7 cellular contexts compared by ENCODE assay signal in genomic region chr20:25000268-25000801, GRCh38. TPM values are rescaled to one million over a fixed set of nuclear protein-coding genes. Genes with fewer than 3 reads are reported as not detected.
A peak's percentile ranks its signal among the peaks of the same experiment; 100 is the strongest.
DNase-seq lines count a peak whose midpoint lies in the region; ATAC-seq and TF ChIP-seq lines count a peak whose summit lies in the region.

No MANE protein-coding gene starts in this region.

- BruUV-seq in HCT116 (replicated peaks; lab: Mats Ljungman, UMichigan): no TSS peak

- H3K9me2 ChIP-seq in HCT116 (ENCODE audit: insufficient read depth): no peaks in the 10 kb centered on the region

- no peak overlapping the region for H2AFZ ChIP-seq in HCT116 (ENCODE audit: low read depth, low read length, poor library complexity, severe bottlenecking)

- POLR2A ChIA-PET in HCT116 (lab: Charles Lee): no interaction called here

- no peak for TF ChIP-seq RAD21 in HCT116 (IDR thresholded peaks at IDR 0.05; ENCODE audit: low read depth)

- no peak overlapping the region for H3K4me2 ChIP-seq in HCT116 (ENCODE audit: low read length)

- no peaks in the 10 kb centered on the region for H4K20me1 ChIP-seq in HCT116 (ENCODE audit: insufficient read depth)

- no peaks in the 10 kb centered on the region for H3K9me3 ChIP-seq in HCT116 (ENCODE audit: control insufficient read depth in 1 of 2, insufficient read depth in 1 of 2, low read depth in 1 of 2, low read length in 2 of 2)
- H3K9me3 ChIP-seq in SJSA1 (replicated peaks): no peaks in the 10 kb centered on the region
- H3K9me3 ChIP-seq in cardiac muscle cell (ENCODE audit: low read depth): no peaks in the 10 kb centered on the region
- H3K9me3 ChIP-seq in stomach smooth muscle (ENCODE audit: control insufficient read depth in 2 of 2, low read length in 2 of 2): no peaks in the 10 kb centered on the region

- no peak overlapping the region for H3K9ac ChIP-seq in HCT116 (ENCODE audit: low read length)
- H3K9ac ChIP-seq in stomach smooth muscle (ENCODE audit: low read length in 2 of 2): no peak overlapping the region

- RAD21 ChIA-PET in HCT116 (lab: Charles Lee; ENCODE audit: low non-redundant PET in 1 of 2, low total read pairs in 2 of 2, uncharacterized antibody in 2 of 2, unreplicated experiment in 2 of 2): no interaction called here

- CTCF ChIA-PET in HCT116 (lab: Charles Lee): no interaction called here

- peaks cover 0 to 7% of the 10 kb centered on the region in 2 experiments; a peak in 1 of 4 replicates for H3K4me1 ChIP-seq in HCT116 (ENCODE audit: control insufficient read depth in 1 of 2, insufficient read depth in 2 of 2, low read length in 2 of 2)
- H3K4me1 ChIP-seq in SJSA1 (replicated peaks): peaks cover 11% of the 10 kb centered on the region
- H3K4me1 ChIP-seq in cardiac muscle cell (ENCODE audit: low read depth): no peaks in the 10 kb centered on the region
- peaks cover 56% of the 10 kb centered on the region for H3K4me1 ChIP-seq in stomach smooth muscle (ENCODE audit: control insufficient read depth, insufficient read depth, low read length)

- H3K4me3 ChIP-seq in HCT116 (replicated peaks in 1 of 2; ENCODE audit: low read depth in 1 of 2, low read length in 2 of 2) (no peak overlapping the region), SJSA1 (no peak overlapping the region), cardiac muscle cell (no peak overlapping the region), stomach smooth muscle (ENCODE audit: low read length in 2 of 2) (no peak overlapping the region)

- ATAC-seq in HCT116: peak; percentile 55; the same call in 1 of the 2 replicates
- ATAC-seq in GM19035 (IDR thresholded peaks at IDR 0.05; ENCODE audit: unreplicated experiment): no peak

- TF ChIP-seq CTCF in HCT116 (IDR thresholded peaks at IDR 0.05 in 2 of 3, conservative IDR thresholded peaks at IDR 0.05 in 1 of 3; ENCODE audit: borderline replicate concordance in 1 of 3, insufficient read depth in 1 of 3, low read depth in 2 of 3, low read length in 2 of 3): no peak
- peak; percentile 3 for TF ChIP-seq CTCF in cardiac muscle cell (IDR thresholded peaks at IDR 0.05; ENCODE audit: low read depth, low read length)

- DNase-seq in HCT116 (ENCODE audit: low read depth, low spot score) (no peak), SJSA1 (ENCODE audit: low read depth in 1 of 2, low spot score in 2 of 2) (peak; percentile 41 to 47), cardiac muscle cell (ENCODE audit: low read depth in 1 of 2, low spot score in 1 of 2) (peak in 1 of 2 donors; percentile 88), cortex of kidney (lab: John Stamatoyannopoulos, UW) (no peak), NCI-H2107 treated with DMSO at 0.1 percent for 48 hours (lab: John Stamatoyannopoulos, UW; ENCODE audit: unreplicated experiment) (no peak)

- H3K79me2 ChIP-seq in HCT116 (ENCODE audit: insufficient read depth, low read length): no peaks in the 10 kb centered on the region

- no peak for TF ChIP-seq POLR2A in HCT116 (IDR thresholded peaks at IDR 0.05; ENCODE audit: borderline replicate concordance, extremely low read depth, insufficient read depth, insufficient read length)

- H3K36me3 ChIP-seq in HCT116 (ENCODE audit: control insufficient read depth in 1 of 2, insufficient read depth in 2 of 2, low read length in 2 of 2) (no peaks in the 10 kb centered on the region), SJSA1 (no peaks in the 10 kb centered on the region), cardiac muscle cell (no peaks in the 10 kb centered on the region), stomach smooth muscle (ENCODE audit: control insufficient read depth in 2 of 2, insufficient read depth in 2 of 2, low read length in 2 of 2) (no peaks in the 10 kb centered on the region)

- intact Hi-C loops in HCT116 (cut with micrococcal nuclease): no loop called here

- H3K27me3 ChIP-seq in HCT116 (ENCODE audit: insufficient read depth, low read length) (peaks cover 16% of the 10 kb centered on the region; the same call in 1 of the 2 replicates), SJSA1 (replicated peaks) (no peaks in the 10 kb centered on the region), cardiac muscle cell (peaks cover 42% of the 10 kb centered on the region), stomach smooth muscle (ENCODE audit: control insufficient read depth in 1 of 2, insufficient read depth in 2 of 2, low read length in 2 of 2) (no peaks in the 10 kb centered on the region)

- H3K27ac ChIP-seq in HCT116 (ENCODE audit: low read depth, low read length): no peak overlapping the region
- no peak overlapping the region for H3K27ac ChIP-seq in SJSA1
- no peak overlapping the region for H3K27ac ChIP-seq in cardiac muscle cell
- H3K27ac ChIP-seq in stomach smooth muscle (ENCODE audit: low read length): peak overlapping the region; percentile 78

TF ChIP-seq in HCT116, 20 proteins besides CTCF, POLR2A, EP300 and RAD21:
- no peak for TF ChIP-seq REST (IDR thresholded peaks at IDR 0.05; ENCODE audit: low read depth)
- TF ChIP-seq SIN3A (IDR thresholded peaks at IDR 0.05; ENCODE audit: low read depth): no peak
- TF ChIP-seq SP1 (IDR thresholded peaks at IDR 0.05; ENCODE audit: low read depth): no peak
- peak; percentile 30; the same call in 1 of the 2 replicates for TF ChIP-seq MAX (IDR thresholded peaks at IDR 0.05)
- no peak for TF ChIP-seq ATF3 (IDR thresholded peaks at IDR 0.05)

RNA-seq across cellular contexts. Expression of gene APMAP, which starts 7.8 kb away (rescaled TPM):
- total RNA-seq in HCT116 (2021; ENCODE audit: unreplicated experiment) (82.7 TPM), cardiac muscle cell (50.4 and 60.6 TPM in 2 replicates)
- 71.6 and 86.6 TPM in 2 replicates for polyA plus RNA-seq in HCT116 (2012)
- 163 and 167 TPM in 2 replicates for total RNA-seq in SJSA1 (2014; rRNA removed; shearing (Covaris generic))
- polyA plus RNA-seq in cardiac muscle cell: 81.2 and 90.2 TPM in 2 replicates

RNA-seq across cellular contexts. Expression of gene CST7, which starts 51.3 kb away (rescaled TPM):
- total RNA-seq in HCT116 (2021; ENCODE audit: unreplicated experiment): not detected
- polyA plus RNA-seq in HCT116 (2012): not detected in 2 replicates
- total RNA-seq in SJSA1 (2014; rRNA removed; shearing (Covaris generic)): not detected in 2 replicates
- not detected in 2 replicates for total RNA-seq in cardiac muscle cell
- 0.20 TPM in 1 of 2 replicates, not detected in the other for polyA plus RNA-seq in cardiac muscle cell

RNA-seq across cellular contexts. Expression of gene ACSS1, which starts 57.6 kb away (rescaled TPM):
- 0.27 TPM for total RNA-seq in HCT116 (2021; ENCODE audit: unreplicated experiment)
- polyA plus RNA-seq in HCT116 (2012): not detected in 2 replicates
- 3.8 and 4.9 TPM in 2 replicates for total RNA-seq in SJSA1 (2014; rRNA removed; shearing (Covaris generic))
- not detected in 2 replicates for total RNA-seq in cardiac muscle cell
- not detected in 2 replicates for polyA plus RNA-seq in cardiac muscle cell

Comparison
In these comparisons a context has a peak if more than half of its experiments do, and no peak if none do; other contexts are left out.
1. DNase-seq: peak in SJSA1 (2 of 2); none in HCT116 (single experiment), cortex of kidney (single experiment) and NCI-H2107 treated with DMSO at 0.1 percent for 48 hours (single experiment).